In genomic region chr6:75693534-75693933, GRCh38 we compare ENCODE assay signal across 18 cellular contexts. TPM values are rescaled to one million over a fixed set of nuclear protein-coding genes. Genes with fewer than 3 reads are reported as not detected.
DNase-seq lines count a peak whose midpoint lies in the region; ATAC-seq, FAIRE-seq and TF ChIP-seq lines count a peak whose summit lies in the region.
"Had no signal": no experiment of that assay in that cellular context is flagged by ENCODE, and none has a peak within 500 bp of the region (broad histone marks: within the 10 kb centered on the region; RNA-seq: fewer than 3 reads in every experiment).

No MANE protein-coding gene starts in this region.

- TF ChIP-seq EP300 in A549 (IDR thresholded peaks at IDR 0.05), result no peak

- H3K27ac ChIP-seq in A549 (no peak overlapping the region), RWPE2 (ENCODE audit: poor library complexity, severe bottlenecking) (no peak overlapping the region)
- H3K27ac ChIP-seq: pancreas had no signal

- H3K36me3 ChIP-seq in RWPE2 (ENCODE audit: low read depth), result peaks cover 57% of the 10 kb centered on the region

- FAIRE-seq in A549 (lab: Jason Lieb, UNC), result no peak
- FAIRE-seq in GM19239 (lab: Jason Lieb, UNC), result peak; percentile 18
- FAIRE-seq: G401.6, pancreas, urothelium cell line had no signal

- H3K4me1 ChIP-seq in A549, result no peaks in the 10 kb centered on the region
- H3K4me1 ChIP-seq in RWPE2 (ENCODE audit: insufficient read depth, poor library complexity, severe bottlenecking), result no peaks in the 10 kb centered on the region
- H3K4me1 ChIP-seq: BE2C, pancreas had no signal

- 67% methylated on average over 1 of the region's 1 CpG for WGBS in A549 (ENCODE audit: missing lambda C conversion rate)

- 0 out of 3 replicates have a peak, but pooled peaks have one; percentile 16 for TF ChIP-seq CTCF in A549 (IDR thresholded peaks at IDR 0.05)
- peak; percentile 18 for TF ChIP-seq CTCF in RWPE2 (IDR thresholded peaks at IDR 0.05; ENCODE audit: poor library complexity, severe bottlenecking)
- TF ChIP-seq CTCF in fibroblast of pulmonary artery (IDR thresholded peaks at IDR 0.05; ENCODE audit: low read length, missing control alignments), result peak; percentile 30

- H3K4me3 ChIP-seq in A549 (no peak overlapping the region), RWPE2 (ENCODE audit: severe bottlenecking) (no peak overlapping the region), fibroblast of pulmonary artery (replicated peaks; ENCODE audit: low read depth, low read length) (no peak overlapping the region)
- H3K4me3 ChIP-seq: lung, pancreas had no signal

- no peak for TF ChIP-seq RAD21 in A549 (conservative IDR thresholded peaks at IDR 0.05 in 1 of 2, IDR thresholded peaks at IDR 0.05 in 1 of 2)

- peak; percentile 39 to 46; a peak in 3 of 6 replicates for ATAC-seq in A549
- no peak for ATAC-seq in RWPE2 (ENCODE audit: low read depth)
- no peak for ATAC-seq in GM21723 (IDR thresholded peaks at IDR 0.05; ENCODE audit: unreplicated experiment)
- ATAC-seq in HG03039 (IDR thresholded peaks at IDR 0.05; ENCODE audit: unreplicated experiment), result no peak
- ATAC-seq: pancreas had no signal

- H3K9me3 ChIP-seq in A549 (no peaks in the 10 kb centered on the region), RWPE2 (ENCODE audit: severe bottlenecking) (no peaks in the 10 kb centered on the region)
- H3K9me3 ChIP-seq: BE2C, pancreas had no signal

- no peaks in the 10 kb centered on the region for H3K27me3 ChIP-seq in RWPE2 (ENCODE audit: insufficient read depth, poor library complexity, severe bottlenecking)
- H3K27me3 ChIP-seq: BE2C, pancreas had no signal

- POLR2A ChIA-PET in A549 (lab: Yijun Ruan, JAX), result no interaction called here

- TF ChIP-seq POLR2A in A549 (IDR thresholded peaks at IDR 0.05; ENCODE audit: low read length), result no peak

- DNase-seq in A549 (ENCODE audit: low read depth in 1 of 2, low spot score in 1 of 2) (peak in 1 of 2 experiments; percentile 28), GM19239 (ENCODE audit: insufficient read length, low spot score) (no peak), RWPE2 (ENCODE audit: low spot score) (no peak), fibroblast of pulmonary artery (ENCODE audit: low read depth) (peak; percentile 56), NCI-H2081 (lab: John Stamatoyannopoulos, UW) (no peak), NCI-H2196 treated with DMSO at 0.1 percent for 48 hours (lab: John Stamatoyannopoulos, UW; ENCODE audit: unreplicated experiment) (no peak)
- DNase-seq: activated CD4-positive, alpha-beta T cell treated with anti-CD3 and anti-CD28 coated beads for 1 hour; amygdala; BE2C; hippocampal formation; NCI-H1417; NCI-H774; pancreas had no signal

- no peak overlapping the region for H3K4me2 ChIP-seq in A549

- CTCF ChIA-PET in A549 (lab: Yijun Ruan, JAX), result interaction anchor here (0.6 to 1.2 kb wide), 3 partner anchors 11 to 43 kb away, joined by 3 to 4 read pairs (median 3); no protein-coding TSS in a partner anchor

TF ChIP-seq in A549, 52 proteins besides CTCF, POLR2A, EP300 and RAD21:
- no peak for TF ChIP-seq MAFK (IDR thresholded peaks at IDR 0.05; ENCODE audit: partially characterized antibody)
- no peak for TF ChIP-seq ATOH8 (CRISPR knock-in tag; IDR thresholded peaks at IDR 0.05; ENCODE audit: low read depth)
- TF ChIP-seq CHD2 (IDR thresholded peaks at IDR 0.05; ENCODE audit: low read length, partially characterized antibody), result no peak
- no peak for TF ChIP-seq FOSL2 (IDR thresholded peaks at IDR 0.05)
- TF ChIP-seq FOSL2 (CRISPR knock-in tag; IDR thresholded peaks at IDR 0.05), result no peak
- no peak for TF ChIP-seq KDM1A (IDR thresholded peaks at IDR 0.05; ENCODE audit: low read depth)
- TF ChIP-seq ELK1 (IDR thresholded peaks at IDR 0.05; ENCODE audit: low read depth, low read length), result no peak
- no peak for TF ChIP-seq CHD4 (IDR thresholded peaks at IDR 0.05; ENCODE audit: borderline replicate concordance)
- no peak for TF ChIP-seq CBX8 (IDR thresholded peaks at IDR 0.05)
- TF ChIP-seq ZSCAN20 (CRISPR knock-in tag; IDR thresholded peaks at IDR 0.05), result no peak
- no peak for TF ChIP-seq TFCP2L1 (CRISPR knock-in tag; IDR thresholded peaks at IDR 0.05)
- no peak for TF ChIP-seq FOXS1 (CRISPR knock-in tag; IDR thresholded peaks at IDR 0.05)
- no peak for TF ChIP-seq ZNF302 (CRISPR knock-in tag; IDR thresholded peaks at IDR 0.05)
- no peak for TF ChIP-seq BHLHE40 (IDR thresholded peaks at IDR 0.05; ENCODE audit: low read depth, low read length)
- no peak for TF ChIP-seq RARB (CRISPR knock-in tag; IDR thresholded peaks at IDR 0.05)
- TF ChIP-seq USF2 (IDR thresholded peaks at IDR 0.05), result no peak
- no peak for TF ChIP-seq SMC3 (IDR thresholded peaks at IDR 0.05)
- no peak for TF ChIP-seq PBX3 (IDR thresholded peaks at IDR 0.05)
- TF ChIP-seq CBX2 (IDR thresholded peaks at IDR 0.05; ENCODE audit: borderline replicate concordance, low read depth), result no peak

RNA-seq across cellular contexts. Expression of gene MYO6, which starts 55.5 kb away (rescaled TPM):
- polyA plus RNA-seq in A549 (2011; rRNA removed) (16.0 and 17.3 TPM in 2 replicates), A549 (2017; fragmentation: RNase III; extraction: RNeasy Plus Mini Kit Qiagen cat#74134 plus additional on column Dnase treatment) (7.7 to 10.8 TPM (median 9.5 TPM) in 3 replicates)
- 3.0 and 3.4 TPM in 2 replicates for polyA plus RNA-seq in A549 (2012; cell fraction: cytosol; rRNA removed)
- 7.6 and 11.2 TPM in 2 replicates for polyA plus RNA-seq in A549 (2012; cell fraction: nucleus; rRNA removed)
- polyA minus RNA-seq in A549 (2011; rRNA and poly(A)+ RNA removed), result 8.1 and 8.4 TPM in 2 replicates

Comparison
In these comparisons a context has a peak if more than half of its experiments do, and no peak if none do; other contexts are left out.
1. ATAC-seq: peak in A549 (2 of 2); none in RWPE2 (single experiment), GM21723 (single experiment) and HG03039 (single experiment).
2. Peak in every context shown above with its lines, with median percentiles within 50 percentile points of each other: CTCF ChIP-seq.